ENCODE assay signal across 1 cellular context in the genomic region with DNA sequence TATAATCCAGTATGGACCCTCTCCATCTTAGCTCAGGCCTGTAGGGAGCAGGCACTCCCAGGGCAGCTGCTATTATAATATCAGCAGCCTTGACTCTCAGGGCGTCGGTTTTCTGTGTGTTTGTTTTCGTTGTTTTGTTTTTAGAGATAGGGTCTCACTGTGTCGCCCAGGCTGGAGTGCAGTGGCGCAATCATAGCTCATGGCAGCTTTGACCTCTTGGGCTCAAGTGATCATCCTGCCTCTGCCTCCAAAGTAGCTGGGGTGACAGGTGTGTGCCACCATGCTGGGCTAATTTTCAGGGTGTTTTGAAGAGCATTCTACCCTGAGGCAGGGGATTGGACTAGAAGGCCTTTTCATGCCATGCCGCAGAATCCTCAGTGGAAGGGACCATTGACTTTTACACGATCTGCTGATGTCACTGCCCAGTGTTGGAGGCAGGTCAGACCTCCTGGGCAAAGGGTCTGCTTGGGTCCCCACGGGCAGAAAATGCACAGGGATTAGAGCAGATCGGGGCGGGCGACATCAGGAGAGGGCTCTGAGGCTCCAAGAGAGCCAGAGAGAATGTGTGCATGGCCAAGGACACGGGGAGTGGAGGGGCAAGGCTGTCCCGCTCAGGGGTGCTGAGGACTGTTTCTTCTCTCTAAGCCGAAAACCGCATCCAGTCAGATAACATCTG.
TF ChIP-seq lines count a peak whose summit lies in the region.

No MANE protein-coding gene starts in this region.

TF ChIP-seq in GM23338, 12 proteins besides CTCF, POLR2A, EP300 and RAD21 (continued from another document):
- TF ChIP-seq, protein P1, sequence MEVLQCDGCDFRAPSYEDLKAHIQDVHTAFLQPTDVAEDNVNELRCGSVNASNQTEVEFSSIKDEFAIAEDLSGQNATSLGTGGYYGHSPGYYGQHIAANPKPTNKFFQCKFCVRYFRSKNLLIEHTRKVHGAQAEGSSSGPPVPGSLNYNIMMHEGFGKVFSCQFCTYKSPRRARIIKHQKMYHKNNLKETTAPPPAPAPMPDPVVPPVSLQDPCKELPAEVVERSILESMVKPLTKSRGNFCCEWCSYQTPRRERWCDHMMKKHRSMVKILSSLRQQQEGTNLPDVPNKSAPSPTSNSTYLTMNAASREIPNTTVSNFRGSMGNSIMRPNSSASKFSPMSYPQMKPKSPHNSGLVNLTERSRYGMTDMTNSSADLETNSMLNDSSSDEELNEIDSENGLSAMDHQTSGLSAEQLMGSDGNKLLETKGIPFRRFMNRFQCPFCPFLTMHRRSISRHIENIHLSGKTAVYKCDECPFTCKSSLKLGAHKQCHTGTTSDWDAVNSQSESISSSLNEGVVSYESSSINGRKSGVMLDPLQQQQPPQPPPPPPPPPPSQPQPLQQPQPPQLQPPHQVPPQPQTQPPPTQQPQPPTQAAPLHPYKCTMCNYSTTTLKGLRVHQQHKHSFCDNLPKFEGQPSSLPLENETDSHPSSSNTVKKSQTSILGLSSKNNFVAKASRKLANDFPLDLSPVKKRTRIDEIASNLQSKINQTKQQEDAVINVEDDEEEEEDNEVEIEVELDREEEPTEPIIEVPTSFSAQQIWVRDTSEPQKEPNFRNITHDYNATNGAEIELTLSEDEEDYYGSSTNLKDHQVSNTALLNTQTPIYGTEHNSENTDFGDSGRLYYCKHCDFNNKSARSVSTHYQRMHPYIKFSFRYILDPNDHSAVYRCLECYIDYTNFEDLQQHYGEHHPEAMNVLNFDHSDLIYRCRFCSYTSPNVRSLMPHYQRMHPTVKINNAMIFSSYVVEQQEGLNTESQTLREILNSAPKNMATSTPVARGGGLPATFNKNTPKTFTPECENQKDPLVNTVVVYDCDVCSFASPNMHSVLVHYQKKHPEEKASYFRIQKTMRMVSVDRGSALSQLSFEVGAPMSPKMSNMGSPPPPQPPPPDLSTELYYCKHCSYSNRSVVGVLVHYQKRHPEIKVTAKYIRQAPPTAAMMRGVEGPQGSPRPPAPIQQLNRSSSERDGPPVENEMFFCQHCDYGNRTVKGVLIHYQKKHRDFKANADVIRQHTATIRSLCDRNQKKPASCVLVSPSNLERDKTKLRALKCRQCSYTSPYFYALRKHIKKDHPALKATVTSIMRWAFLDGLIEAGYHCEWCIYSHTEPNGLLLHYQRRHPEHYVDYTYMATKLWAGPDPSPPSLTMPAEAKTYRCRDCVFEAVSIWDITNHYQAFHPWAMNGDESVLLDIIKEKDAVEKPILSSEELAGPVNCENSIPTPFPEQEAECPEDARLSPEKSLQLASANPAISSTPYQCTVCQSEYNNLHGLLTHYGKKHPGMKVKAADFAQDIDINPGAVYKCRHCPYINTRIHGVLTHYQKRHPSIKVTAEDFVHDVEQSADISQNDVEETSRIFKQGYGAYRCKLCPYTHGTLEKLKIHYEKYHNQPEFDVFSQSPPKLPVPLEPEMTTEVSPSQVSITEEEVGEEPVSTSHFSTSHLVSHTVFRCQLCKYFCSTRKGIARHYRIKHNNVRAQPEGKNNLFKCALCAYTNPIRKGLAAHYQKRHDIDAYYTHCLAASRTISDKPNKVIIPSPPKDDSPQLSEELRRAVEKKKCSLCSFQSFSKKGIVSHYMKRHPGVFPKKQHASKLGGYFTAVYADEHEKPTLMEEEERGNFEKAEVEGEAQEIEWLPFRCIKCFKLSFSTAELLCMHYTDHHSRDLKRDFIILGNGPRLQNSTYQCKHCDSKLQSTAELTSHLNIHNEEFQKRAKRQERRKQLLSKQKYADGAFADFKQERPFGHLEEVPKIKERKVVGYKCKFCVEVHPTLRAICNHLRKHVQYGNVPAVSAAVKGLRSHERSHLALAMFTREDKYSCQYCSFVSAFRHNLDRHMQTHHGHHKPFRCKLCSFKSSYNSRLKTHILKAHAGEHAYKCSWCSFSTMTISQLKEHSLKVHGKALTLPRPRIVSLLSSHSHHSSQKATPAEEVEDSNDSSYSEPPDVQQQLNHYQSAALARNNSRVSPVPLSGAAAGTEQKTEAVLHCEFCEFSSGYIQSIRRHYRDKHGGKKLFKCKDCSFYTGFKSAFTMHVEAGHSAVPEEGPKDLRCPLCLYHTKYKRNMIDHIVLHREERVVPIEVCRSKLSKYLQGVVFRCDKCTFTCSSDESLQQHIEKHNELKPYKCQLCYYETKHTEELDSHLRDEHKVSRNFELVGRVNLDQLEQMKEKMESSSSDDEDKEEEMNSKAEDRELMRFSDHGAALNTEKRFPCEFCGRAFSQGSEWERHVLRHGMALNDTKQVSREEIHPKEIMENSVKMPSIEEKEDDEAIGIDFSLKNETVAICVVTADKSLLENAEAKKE (CRISPR knock-in tag; IDR thresholded peaks at IDR 0.05): no peak
- TF ChIP-seq NANOG (IDR thresholded peaks at IDR 0.05; ENCODE audit: borderline replicate concordance) (no peak), ZNF331 (CRISPR knock-in tag; IDR thresholded peaks at IDR 0.05; ENCODE audit: low read depth) (no peak), JUNB (IDR thresholded peaks at IDR 0.05; ENCODE audit: unreplicated experiment) (no peak), POLR2AphosphoS5 (IDR thresholded peaks at IDR 0.05; ENCODE audit: low read depth) (no peak), ZNF114 (CRISPR knock-in tag; IDR thresholded peaks at IDR 0.05) (no peak), EZH2 (IDR thresholded peaks at IDR 0.05; ENCODE audit: low read depth, unreplicated experiment) (no peak), CREB1 (CRISPR knock-in tag; IDR thresholded peaks at IDR 0.05; ENCODE audit: low read depth) (no peak), REST (IDR thresholded peaks at IDR 0.05; ENCODE audit: unreplicated experiment) (no peak)
